ENCODE assay signal across 8 cellular contexts in the genomic region with DNA sequence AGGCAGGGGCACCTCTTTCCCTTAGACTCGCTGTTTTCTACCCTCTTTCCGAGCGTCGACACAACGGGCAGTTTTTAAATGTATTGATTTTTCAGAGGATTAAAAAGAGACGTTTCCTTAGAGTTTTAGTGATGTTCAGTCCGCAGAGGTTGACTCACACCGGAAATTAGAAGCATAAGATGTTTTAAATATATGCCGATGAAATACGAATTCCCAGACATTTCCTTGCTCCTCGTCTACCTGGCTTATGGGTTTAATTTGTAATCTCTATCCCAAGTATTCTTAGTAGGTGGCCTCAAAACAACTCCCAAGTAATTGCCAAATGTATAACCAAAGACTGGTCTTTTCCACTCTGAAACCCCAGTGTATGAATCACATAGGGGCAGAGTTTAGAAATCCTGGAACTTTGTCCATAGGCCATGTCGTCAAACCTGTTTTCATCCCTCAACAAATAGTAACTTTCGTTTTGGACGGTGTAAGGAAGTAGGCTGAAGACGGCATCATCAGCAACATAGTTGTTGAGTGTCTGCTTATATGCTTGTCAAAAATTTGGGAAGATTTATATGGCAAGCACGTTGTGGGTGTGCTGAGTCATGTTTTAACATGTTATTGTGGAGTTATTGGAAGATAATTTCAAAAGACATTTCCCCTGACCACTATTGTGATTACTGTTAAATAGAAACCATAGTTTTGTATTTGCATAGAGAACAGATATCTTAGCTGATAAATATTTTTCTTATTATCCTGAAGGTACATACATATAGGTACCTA. TPM values are rescaled to one million over a fixed set of nuclear protein-coding genes. Genes with fewer than 3 reads are reported as not detected.
DNase-seq lines count a peak whose midpoint lies in the region; ATAC-seq, FAIRE-seq and TF ChIP-seq lines count a peak whose summit lies in the region.

No MANE protein-coding gene starts in this region.

- peak; percentile 64 for ATAC-seq in SK-N-SH treated with all-trans-retinoic acid at 6 μM for 48 hours
- peak; percentile 16 for ATAC-seq in memory B cell (ENCODE audit: low read depth)

- H3K23me2 ChIP-seq in H1 (ENCODE audit: low read depth, low read length): peaks cover 4% of the 10 kb centered on the region; the same call in 1 of the 2 replicates

- H3K4me3 ChIP-seq in H1 (ENCODE audit: extremely low read depth in 1 of 4, insufficient read depth in 2 of 4, low read depth in 3 of 4, low read length in 4 of 4): peak overlapping the region; percentile 75 to 91 (median 88)
- H3K4me3 ChIP-seq in transverse colon: peak overlapping the region; percentile 79 to 99 (median 88)

- no peak overlapping the region for H2BK120ac ChIP-seq in H1 (replicated peaks; ENCODE audit: low read depth, low read length)

- in situ Hi-C loops in transverse colon (cut with MboI; ENCODE audit: low pct_ligation_motif_present in 1 of 4, low pct_unique_long_range_greater_than_20kb in 1 of 4, low sequenced_read_pairs in 3 of 4): no loop called here

- no peaks in the 10 kb centered on the region for H3K9me3 ChIP-seq in H1 (ENCODE audit: insufficient read depth in 2 of 2, low read depth in 1 of 2, low read length in 1 of 2)
- H3K9me3 ChIP-seq in transverse colon: no peaks in the 10 kb centered on the region

- H3K4me1 Mint-ChIP-seq in memory B cell: peaks cover 31% of the 10 kb centered on the region

- TF ChIP-seq CTCF in H1 (IDR thresholded peaks at IDR 0.05; ENCODE audit: control extremely low read depth in 1 of 3, insufficient read depth in 1 of 3, low read depth in 1 of 3, low read length in 3 of 3) (no peak), transverse colon (IDR thresholded peaks at IDR 0.05) (no peak), GM10248 (IDR thresholded peaks at IDR 0.05; ENCODE audit: control extremely low read depth, extremely low read depth, low read depth, missing control alignments) (no peak)

- H3K56ac ChIP-seq in H1 (replicated peaks; ENCODE audit: insufficient read length, low read depth, low read length): peak overlapping the region; percentile 70

- H3K9me3 Mint-ChIP-seq in memory B cell: no peaks in the 10 kb centered on the region

- peaks cover 3 to 50% of the 10 kb centered on the region in 2 experiments; a peak in 3 of 4 replicates for H3K79me2 ChIP-seq in H1 (ENCODE audit: control insufficient read depth in 1 of 2, insufficient read depth in 2 of 2, low read length in 2 of 2)

- no peak for TF ChIP-seq EP300 in H1 (IDR thresholded peaks at IDR 0.05; ENCODE audit: borderline replicate concordance in 1 of 2, low read depth in 2 of 2, low read length in 2 of 2)
- TF ChIP-seq EP300 in transverse colon (IDR thresholded peaks at IDR 0.05; ENCODE audit: low read depth): no peak

- peaks cover 4% of the 10 kb centered on the region for H3K36me3 Mint-ChIP-seq in memory B cell

- no peaks in the 10 kb centered on the region for H3K27me3 ChIP-seq in H1 (replicated peaks in 1 of 4; ENCODE audit: control insufficient read depth in 3 of 4, extremely low read depth in 1 of 4, insufficient read depth in 3 of 4, low read length in 3 of 4)
- no peaks in the 10 kb centered on the region for H3K27me3 ChIP-seq in transverse colon

- H3K27me3 Mint-ChIP-seq in memory B cell: no peaks in the 10 kb centered on the region

- no peaks in the 10 kb centered on the region for H3K79me1 ChIP-seq in H1 (ENCODE audit: low read depth, low read length)

- intact Hi-C loops in transverse colon (cut with DNase I; ENCODE audit: low total_unique reads): loop anchor here (2.0 kb wide), 1 partner anchor 46 kb away; no protein-coding TSS in a partner anchor

- H4K20me1 ChIP-seq in H1 (replicated peaks in 1 of 2; ENCODE audit: control insufficient read depth in 1 of 2, insufficient read depth in 2 of 2, low read length in 2 of 2): peaks cover 0 to 3% of the 10 kb centered on the region in 2 experiments

- peak overlapping the region; percentile 92 for H3K4me3 Mint-ChIP-seq in memory B cell

- no peak overlapping the region for H2AFZ ChIP-seq in H1 (ENCODE audit: low read length)

- WGBS in H1 (ENCODE audit: extremely low coverage in 1 of 2, insufficient coverage in 1 of 2, insufficient read length in 1 of 2, insufficient replicate concordance in 2 of 2, low coverage in 1 of 2, low lambda C conversion rate in 2 of 2, missing lambda C conversion rate in 1 of 2), 2 experiments: 9% methylated on average over 16 of the region's 16 CpGs; no CpG with 5 or more reads in 1 of the 2 experiments
- WGBS in transverse colon (ENCODE audit: low coverage in 1 of 2), 2 donors: 0% methylated on average over 11 to 16 of the region's 16 CpGs

- no peak for FAIRE-seq in H1 (lab: Jason Lieb, UNC)

- H2BK20ac ChIP-seq in H1 (ENCODE audit: low read length): no peak overlapping the region

- TF ChIP-seq POLR2A in H1 (IDR thresholded peaks at IDR 0.05; ENCODE audit: control extremely low read depth in 1 of 2, low read depth in 2 of 2, low read length in 2 of 2) (no peak), transverse colon (IDR thresholded peaks at IDR 0.05) (no peak)

- H3K14ac ChIP-seq in H1 (ENCODE audit: insufficient read length): no peak overlapping the region

- DNase-seq in SHP77 treated with DMSO at 0.1 percent for 48 hours (lab: John Stamatoyannopoulos, UW) (peak; percentile 14), SHP77 (lab: John Stamatoyannopoulos, UW) (no peak), HuH-7 (ENCODE audit: low spot score) (peak; percentile 37), H1 (ENCODE audit: low read depth in 1 of 2, low spot score in 2 of 2) (no peak), memory B cell (ENCODE audit: low spot score in 2 of 2) (no peak), transverse colon (peak; percentile 9), GM10248 (ENCODE audit: extremely low spot score) (no peak)

- H3K4me2 ChIP-seq in H1 (ENCODE audit: insufficient read depth in 1 of 2, low read depth in 2 of 2, low read length in 2 of 2): peak overlapping the region; percentile 80 to 88

- no peak for TF ChIP-seq RAD21 in H1 (IDR thresholded peaks at IDR 0.05 in 1 of 2, conservative IDR thresholded peaks at IDR 0.05 in 1 of 2; ENCODE audit: low read depth in 2 of 2, low read length in 2 of 2)

- CTCF ChIA-PET in H1 (lab: Charles Lee; ENCODE audit: partially characterized antibody): no interaction called here
- CTCF ChIA-PET in GM10248 (lab: Yijun Ruan, JAX): no interaction called here

- POLR2A ChIA-PET in H1 (lab: Charles Lee; ENCODE audit: partially characterized antibody) (interaction anchor here (0.7 kb wide), 1 partner anchor 11 kb away, joined by 3 read pairs; no protein-coding TSS in a partner anchor), GM10248 (lab: Yijun Ruan, JAX) (no interaction called here)

- H4K5ac ChIP-seq in H1 (ENCODE audit: insufficient read length, low read depth, low read length): no peak overlapping the region

- H3K27ac Mint-ChIP-seq in memory B cell: peak overlapping the region; percentile 92

- H2AK5ac ChIP-seq in H1 (ENCODE audit: low read depth, low read length): no peak overlapping the region

- H3K9ac ChIP-seq in H1 (replicated peaks in 1 of 4; ENCODE audit: extremely low read depth in 1 of 4, low read depth in 3 of 4, low read length in 3 of 4): peak overlapping the region; percentile 66 to 95 (median 83)

- no peak overlapping the region; the same call in 1 of the 2 replicates for H3K18ac ChIP-seq in H1 (ENCODE audit: extremely low read depth, low read length)

- H2BK5ac ChIP-seq in H1 (ENCODE audit: low read depth, low read length): no peak overlapping the region

- no peak overlapping the region for H3K4ac ChIP-seq in H1 (replicated peaks; ENCODE audit: insufficient read length, low read depth, low read length)

- H3K36me3 ChIP-seq in H1 (ENCODE audit: control insufficient read depth in 2 of 4, insufficient read depth in 4 of 4, low read length in 3 of 4) (peaks cover 0 to 19% (median 10%) of the 10 kb centered on the region in 4 experiments; a peak in 5 of 8 replicates), transverse colon (peaks cover 0 to 4% (median 0%) of the 10 kb centered on the region in 4 donors)

- no peak overlapping the region for H2BK15ac ChIP-seq in H1 (ENCODE audit: low read length)

- H3K4me1 ChIP-seq in H1 (replicated peaks in 1 of 4; ENCODE audit: control insufficient read depth in 3 of 4, insufficient read depth in 4 of 4, low read length in 3 of 4): peaks cover 0 to 10% (median 3%) of the 10 kb centered on the region in 4 experiments; a peak in 2 of 7 replicates
- H3K4me1 ChIP-seq in transverse colon: peaks cover 2 to 31% (median 12%) of the 10 kb centered on the region in 4 donors

- H3K23ac ChIP-seq in H1 (ENCODE audit: insufficient read length): no peak overlapping the region

- peak overlapping the region; percentile 65; the same call in 1 of the 2 replicates for H3K27ac ChIP-seq in H1 (ENCODE audit: low read depth, low read length)
- peak overlapping the region; percentile 96 to 98 (median 96) for H3K27ac ChIP-seq in transverse colon

- peak overlapping the region; percentile 69 for H4K91ac ChIP-seq in H1 (replicated peaks; ENCODE audit: insufficient read length, low read length)

- no peak overlapping the region for H2BK12ac ChIP-seq in H1 (ENCODE audit: low read depth, low read length)

- H4K8ac ChIP-seq in H1 (ENCODE audit: extremely low read depth, insufficient read depth, low read length): peak overlapping the region; percentile 91

TF ChIP-seq in SK-N-SH treated with all-trans-retinoic acid at 6 μM for 48 hours, 23 proteins besides CTCF, POLR2A, EP300 and RAD21 (continues in another document):
- TF ChIP-seq ZNF70 (CRISPR knock-in tag; IDR thresholded peaks at IDR 0.05): no peak

RNA-seq across cellular contexts. Expression of a gene that starts 0.8 kb away (rescaled TPM):
- total RNA-seq in H1 (2021; fragmentation: NEBNext Ultra II Directional; extraction: Animal tissue kit (Norgen Biotek cat#: 25700)): 19.2 and 20.4 TPM in 2 replicates
- 2.7 and 5.3 TPM in 2 replicates for polyA plus RNA-seq in H1 (2011; rRNA removed)
- polyA plus RNA-seq in H1 (2011; cell fraction: cytosol; rRNA removed): 8.7 TPM
- 1.9 TPM for polyA plus RNA-seq in H1 (2011; cell fraction: nucleus; rRNA removed)
- polyA plus RNA-seq in H1 (2012, experiment 1 of 2): 7.9 to 17.8 TPM (median 9.0 TPM) in 4 replicates
- polyA plus RNA-seq in H1 (2012, experiment 2 of 2): 1.00 TPM
- polyA plus RNA-seq in H1 (2013, experiment 1 of 2): 14.9 TPM
- polyA plus RNA-seq in H1 (2013, experiment 2 of 2): 14.1 TPM
- 4.3 and 6.2 TPM in 2 replicates for polyA minus RNA-seq in H1 (2011; rRNA and poly(A)+ RNA removed)
- polyA minus RNA-seq in H1 (2011; cell fraction: cytosol; rRNA and poly(A)+ RNA removed): 7.9 TPM
- 16.1 TPM for polyA minus RNA-seq in H1 (2011; cell fraction: nucleus; rRNA and poly(A)+ RNA removed)
- 10 to 100 TPM in 3 of 4 donors, 1 to 10 TPM in 1; 6.4 to 25.9 (median 17.1) TPM for total RNA-seq in transverse colon

RNA-seq across cellular contexts. Expression of a gene that starts 48.6 kb away (rescaled TPM):
- total RNA-seq in H1 (2021; fragmentation: NEBNext Ultra II Directional; extraction: Animal tissue kit (Norgen Biotek cat#: 25700)): 160 and 176 TPM in 2 replicates
- 26.7 and 38.8 TPM in 2 replicates for polyA plus RNA-seq in H1 (2011; rRNA removed)
- polyA plus RNA-seq in H1 (2011; cell fraction: cytosol; rRNA removed): 49.9 TPM
- 26.3 TPM for polyA plus RNA-seq in H1 (2011; cell fraction: nucleus; rRNA removed)
- polyA plus RNA-seq in H1 (2012, experiment 1 of 2): 51.7 to 99.1 TPM (median 63.7 TPM) in 4 replicates
- 5.4 TPM for polyA plus RNA-seq in H1 (2012, experiment 2 of 2)
- 82.0 TPM for polyA plus RNA-seq in H1 (2013, experiment 1 of 2)
- 86.0 TPM for polyA plus RNA-seq in H1 (2013, experiment 2 of 2)
- 76.8 and 116 TPM in 2 replicates for polyA minus RNA-seq in H1 (2011; rRNA and poly(A)+ RNA removed)
- polyA minus RNA-seq in H1 (2011; cell fraction: cytosol; rRNA and poly(A)+ RNA removed): 66.3 TPM
- 117 TPM for polyA minus RNA-seq in H1 (2011; cell fraction: nucleus; rRNA and poly(A)+ RNA removed)
- total RNA-seq in transverse colon: 10 to 100 TPM; 15.7 to 56.9 (median 27.0) TPM

Comparison
In these comparisons a context has a peak if more than half of its experiments do, and no peak if none do; other contexts are left out.
1. DNase-seq: peak in SHP77 treated with DMSO at 0.1 percent for 48 hours (single experiment), HuH-7 (single experiment) and transverse colon (single experiment); none in SHP77 (0 of 2), H1 (0 of 2), memory B cell (0 of 2) and GM10248 (single experiment).